9 cellular contexts compared by ENCODE assay signal in the genomic region with DNA sequence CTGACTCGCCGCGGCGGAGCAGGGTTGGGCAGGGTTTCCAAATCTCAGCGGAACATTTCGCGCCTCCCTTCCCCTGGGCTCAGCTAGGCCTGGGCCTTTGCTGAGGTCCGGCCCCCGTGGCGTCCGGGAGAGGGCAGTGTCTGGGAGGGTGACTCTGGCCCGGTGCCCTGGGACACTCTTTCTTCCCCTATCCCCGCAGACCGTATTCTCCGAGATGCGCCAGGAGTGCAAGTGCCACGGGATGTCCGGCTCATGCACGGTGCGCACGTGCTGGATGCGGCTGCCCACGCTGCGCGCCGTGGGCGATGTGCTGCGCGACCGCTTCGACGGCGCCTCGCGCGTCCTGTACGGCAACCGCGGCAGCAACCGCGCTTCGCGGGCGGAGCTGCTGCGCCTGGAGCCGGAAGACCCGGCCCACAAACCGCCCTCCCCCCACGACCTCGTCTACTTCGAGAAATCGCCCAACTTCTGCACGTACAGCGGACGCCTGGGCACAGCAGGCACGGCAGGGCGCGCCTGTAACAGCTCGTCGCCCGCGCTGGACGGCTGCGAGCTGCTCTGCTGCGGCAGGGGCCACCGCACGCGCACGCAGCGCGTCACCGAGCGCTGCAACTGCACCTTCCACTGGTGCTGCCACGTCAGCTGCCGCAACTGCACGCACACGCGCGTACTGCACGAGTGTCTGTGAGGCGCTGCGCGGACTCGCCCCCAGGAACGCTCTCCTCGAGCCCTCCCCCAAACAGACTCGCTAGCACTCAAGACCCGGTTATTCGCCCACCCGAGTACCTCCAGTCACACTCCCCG. TPM values are rescaled to one million over a fixed set of nuclear protein-coding genes. Genes with fewer than 3 reads are reported as not detected.
DNase-seq lines count a peak whose midpoint lies in the region; ATAC-seq and TF ChIP-seq lines count a peak whose summit lies in the region.
"Had no signal": no experiment of that assay in that cellular context is flagged by ENCODE, and none has a peak within 500 bp of the region (broad histone marks: within the 10 kb centered on the region; RNA-seq: fewer than 3 reads in every experiment).

No MANE protein-coding gene starts in this region.

- POLR2A ChIA-PET in naive thymus-derived CD4-positive, alpha-beta T cell (lab: Charles Lee): interaction anchor here (0.9 to 5.2 kb wide), 6 partner anchors 10 to 129 kb away, joined by 3 to 26 read pairs (median 5); partner anchors contain the start of genes DDX23, FKBP11 and WNT10B

- no peaks in the 10 kb centered on the region for H3K36me3 ChIP-seq in naive thymus-derived CD4-positive, alpha-beta T cell (ENCODE audit: control insufficient read depth in 2 of 3, insufficient read depth in 3 of 3, low read length in 3 of 3)

- H3K27me3 Mint-ChIP-seq in naive thymus-derived CD4-positive, alpha-beta T cell: peaks cover 0 to 91% (median 17%) of the 10 kb centered on the region in 5 donors

- H3K27ac ChIP-seq in coronary artery: no peak overlapping the region
- peak overlapping the region; percentile 37 for H3K27ac ChIP-seq in naive thymus-derived CD4-positive, alpha-beta T cell (ENCODE audit: low read depth, low read length)

- H3K9me3 Mint-ChIP-seq in naive thymus-derived CD4-positive, alpha-beta T cell: peaks cover 0 to 3% (median 0%) of the 10 kb centered on the region in 11 donors

- intact Hi-C loops in naive thymus-derived CD4-positive, alpha-beta T cell (cut with micrococcal nuclease): loop anchor here (1.0 to 5.0 kb wide), 9 partner anchors 7 to 356 kb away; partner anchors contain the start of genes C1QL4 (in 1 of the 2), DDX23 (in 1 of the 2) and PRKAG1 (in 1 of the 2)

- peaks cover 37% of the 10 kb centered on the region in 2 donors for H3K4me1 ChIP-seq in naive thymus-derived CD4-positive, alpha-beta T cell (ENCODE audit: control insufficient read depth in 2 of 2, insufficient read depth in 2 of 2, low read length in 2 of 2)

- CTCF ChIA-PET in naive thymus-derived CD4-positive, alpha-beta T cell (lab: Charles Lee): interaction anchor here (0.6 to 2.3 kb wide), 9 partner anchors 10 to 128 kb away, joined by 3 to 8 read pairs (median 4); a partner anchor contains a TSS

- ATAC-seq in naive thymus-derived CD4-positive, alpha-beta T cell: peak; percentile 63
- ATAC-seq in HG03039 (IDR thresholded peaks at IDR 0.05; ENCODE audit: unreplicated experiment) (no peak), GM18907 (IDR thresholded peaks at IDR 0.05; ENCODE audit: unreplicated experiment) (no peak)

- DNase-seq in GDM1 (lab: John Stamatoyannopoulos, UW): peak; percentile 34
- DNase-seq in T follicular helper cell (ENCODE audit: low read depth): peak; percentile 59
- no peak for DNase-seq in coronary artery (ENCODE audit: low spot score)
- peak; percentile 37 to 79 (median 65) for DNase-seq in naive thymus-derived CD4-positive, alpha-beta T cell
- DNase-seq in SKM-1 treated with dmso at 0.1 percent for 144 hours (lab: John Stamatoyannopoulos, UW; ENCODE audit: unreplicated experiment): no peak
- DNase-seq in hippocampal formation (lab: John Stamatoyannopoulos, UW): no peak

- no peaks in the 10 kb centered on the region for H3K9me3 ChIP-seq in naive thymus-derived CD4-positive, alpha-beta T cell (ENCODE audit: control insufficient read depth in 2 of 3, low read length in 3 of 3)

- H3K4me3 Mint-ChIP-seq in naive thymus-derived CD4-positive, alpha-beta T cell: peak overlapping the region; percentile 83 to 95 (median 90)

- peaks cover 29 to 51% (median 46%) of the 10 kb centered on the region in 7 donors for H3K4me1 Mint-ChIP-seq in naive thymus-derived CD4-positive, alpha-beta T cell

- no peaks in the 10 kb centered on the region for H3K36me3 Mint-ChIP-seq in naive thymus-derived CD4-positive, alpha-beta T cell

- no peak for TF ChIP-seq CTCF in coronary artery (IDR thresholded peaks at IDR 0.05)

- H3K27me3 ChIP-seq in naive thymus-derived CD4-positive, alpha-beta T cell (ENCODE audit: control insufficient read depth in 2 of 2, insufficient read depth in 2 of 2, low read length in 2 of 2): no peaks in the 10 kb centered on the region

- peak overlapping the region in 8 of 9 donors; percentile 48 to 93 (median 82) for H3K27ac Mint-ChIP-seq in naive thymus-derived CD4-positive, alpha-beta T cell

- H3K4me3 ChIP-seq in coronary artery: peak overlapping the region; percentile 59
- H3K4me3 ChIP-seq in naive thymus-derived CD4-positive, alpha-beta T cell (ENCODE audit: low read length): peak overlapping the region; percentile 82

RNA-seq across cellular contexts. Expression of gene WNT1, which starts 3.0 kb away (rescaled TPM):
- 1 to 10 TPM in 1 of 5 experiments, under 1 TPM in 3, not detected in 1; 0.30 to 1.5 (median 0.49) TPM for total RNA-seq in naive thymus-derived CD4-positive, alpha-beta T cell
- under 1 TPM in 1 of 2 donors, not detected in 1; 0.24 TPM for polyA plus RNA-seq in naive thymus-derived CD4-positive, alpha-beta T cell
- total RNA-seq: glomerular endothelial cell had no signal

RNA-seq across cellular contexts. Expression of gene WNT10B, which starts 9.6 kb away (rescaled TPM):
- total RNA-seq in naive thymus-derived CD4-positive, alpha-beta T cell: 10 to 100 TPM in 1 of 5 experiments, 1 to 10 TPM in 4; 1.8 to 10.7 (median 7.5) TPM
- polyA plus RNA-seq in naive thymus-derived CD4-positive, alpha-beta T cell: under 1 TPM; 0.07 to 0.15 TPM
- total RNA-seq: glomerular endothelial cell had no signal

RNA-seq across cellular contexts. Expression of gene DDN, which starts 18.0 kb away (rescaled TPM):
- total RNA-seq in naive thymus-derived CD4-positive, alpha-beta T cell: under 1 TPM in 3 of 5 experiments, not detected in 2; 0.19 to 0.71 (median 0.27) TPM
- not detected for polyA plus RNA-seq in naive thymus-derived CD4-positive, alpha-beta T cell

RNA-seq across cellular contexts. Expression of gene ARF3, which starts 23.9 kb away (rescaled TPM):
- total RNA-seq in naive thymus-derived CD4-positive, alpha-beta T cell: 100 to 1,000 TPM in 1 of 5 experiments, 10 to 100 TPM in 4; 48.7 to 137 (median 56.1) TPM
- polyA plus RNA-seq in naive thymus-derived CD4-positive, alpha-beta T cell: 10 to 100 TPM; 15.9 to 21.9 TPM

RNA-seq across cellular contexts. Expression of gene PRKAG1, which starts 37.4 kb away (rescaled TPM):
- 10 to 100 TPM; 34.0 to 74.4 (median 50.6) TPM for total RNA-seq in naive thymus-derived CD4-positive, alpha-beta T cell
- 10 to 100 TPM; 39.4 to 49.6 TPM for polyA plus RNA-seq in naive thymus-derived CD4-positive, alpha-beta T cell

Comparison
In these comparisons a context has a peak if more than half of its experiments do, and no peak if none do; other contexts are left out.
1. DNase-seq: peak in GDM1 (single experiment), T follicular helper cell (single experiment) and naive thymus-derived CD4-positive, alpha-beta T cell (9 of 9); none in coronary artery (single experiment), SKM-1 treated with dmso at 0.1 percent for 144 hours (single experiment) and hippocampal formation (0 of 2).